6 cellular contexts compared by ENCODE assay signal in the genomic region with DNA sequence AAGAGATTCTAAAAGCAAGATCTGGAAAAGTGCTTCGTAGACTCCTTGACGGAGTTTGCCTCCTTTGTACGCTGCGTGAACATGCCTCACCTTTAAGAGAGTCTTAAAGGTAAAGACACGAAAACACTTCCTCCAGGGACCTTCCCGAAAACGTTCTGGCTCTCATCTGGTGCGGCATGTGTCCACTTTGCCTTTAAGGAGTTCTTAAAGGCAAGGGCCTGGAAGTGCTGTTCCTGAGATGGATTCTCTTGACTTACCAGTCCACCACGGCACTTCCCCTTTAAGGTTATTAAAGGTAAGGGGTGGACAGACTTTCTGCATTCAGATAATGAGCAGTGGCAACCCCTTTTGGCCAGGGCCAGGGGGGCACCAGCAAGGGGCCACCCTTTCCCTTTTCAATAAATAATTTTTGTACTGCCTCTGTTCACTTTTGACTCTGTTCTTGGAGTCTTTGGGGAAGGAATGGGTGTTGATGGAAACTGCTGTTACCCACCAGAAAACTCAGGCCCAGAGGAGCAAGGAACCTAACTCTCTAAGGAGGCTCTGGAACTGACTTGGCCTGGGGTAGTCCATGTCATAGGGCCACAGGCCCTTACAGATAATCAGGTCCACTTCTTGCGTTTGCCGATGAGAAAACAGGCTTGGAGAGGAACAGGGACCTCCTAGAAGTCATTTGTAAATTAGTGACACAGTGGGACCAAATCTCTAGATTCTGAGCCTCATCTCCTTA. TPM values are rescaled to one million over a fixed set of nuclear protein-coding genes. Genes with fewer than 3 reads are reported as not detected.
DNase-seq lines count a peak whose midpoint lies in the region; ATAC-seq and TF ChIP-seq lines count a peak whose summit lies in the region.

No MANE protein-coding gene starts in this region.

- H3K27ac ChIP-seq in OCI-LY1 (ENCODE audit: low read depth, low read length, poor library complexity, severe bottlenecking) (peak overlapping the region; percentile 83), neural cell (ENCODE audit: low read length) (peak overlapping the region; percentile 58)

- no peaks in the 10 kb centered on the region for H3K36me3 ChIP-seq in OCI-LY1 (ENCODE audit: insufficient read depth, low read length)
- no peaks in the 10 kb centered on the region for H3K36me3 ChIP-seq in neural cell (ENCODE audit: insufficient read depth, low read length)

- H3K9me2 ChIP-seq in OCI-LY1 (ENCODE audit: low read depth, low read length): no peaks in the 10 kb centered on the region
- H3K9me2 ChIP-seq in neural cell (ENCODE audit: insufficient read depth, low read length): no peaks in the 10 kb centered on the region

- H2AFZ ChIP-seq in OCI-LY1 (ENCODE audit: low read length): no peak overlapping the region
- H2AFZ ChIP-seq in neural cell (ENCODE audit: low read depth, low read length): no peak overlapping the region

- H3F3A ChIP-seq in OCI-LY1 (ENCODE audit: insufficient read depth, low read length) (peaks cover 12% of the 10 kb centered on the region), neural cell (ENCODE audit: insufficient read depth, low read length, poor library complexity, severe bottlenecking) (peaks cover 8% of the 10 kb centered on the region)

- H3K4me1 ChIP-seq in OCI-LY1 (ENCODE audit: insufficient read depth, low read length, severe bottlenecking): peaks cover 39% of the 10 kb centered on the region

- TF ChIP-seq CTCF in GM12875 (IDR thresholded peaks at IDR 0.05; ENCODE audit: borderline replicate concordance, insufficient read depth, low read depth, low read length) (no peak), OCI-LY1 (IDR thresholded peaks at IDR 0.05; ENCODE audit: low read length) (no peak), neural cell (IDR thresholded peaks at IDR 0.05; ENCODE audit: poor library complexity, severe bottlenecking) (no peak)

- peak overlapping the region; percentile 30; the same call in 1 of the 2 replicates for H3K9ac ChIP-seq in OCI-LY1 (ENCODE audit: low read length)
- peak overlapping the region; percentile 59 for H3K9ac ChIP-seq in neural cell (ENCODE audit: low read length)

- 0 out of 2 replicates have a peak, but pooled peaks cover 6% of the 10 kb centered on the region for H3K27me3 ChIP-seq in OCI-LY1 (ENCODE audit: insufficient read depth, low read length)
- no peaks in the 10 kb centered on the region for H3K27me3 ChIP-seq in neural cell (ENCODE audit: insufficient read depth, low read depth, low read length)

- H4K20me1 ChIP-seq in OCI-LY1 (ENCODE audit: insufficient read depth, low read length) (no peaks in the 10 kb centered on the region), neural cell (ENCODE audit: insufficient read depth) (no peaks in the 10 kb centered on the region)

- no peak for TF ChIP-seq RAD21 in neural cell (conservative IDR thresholded peaks at IDR 0.05)

- no peaks in the 10 kb centered on the region for H3K79me2 ChIP-seq in OCI-LY1 (ENCODE audit: insufficient read depth, low read length)
- peaks cover 29% of the 10 kb centered on the region for H3K79me2 ChIP-seq in neural cell (replicated peaks; ENCODE audit: insufficient read depth, low read length)

- no peak for TF ChIP-seq EP300 in neural cell (conservative IDR thresholded peaks at IDR 0.05; ENCODE audit: poor library complexity, severe bottlenecking)

- ATAC-seq in HG03064 (IDR thresholded peaks at IDR 0.05; ENCODE audit: low read depth, unreplicated experiment): peak; percentile 37

- H3K9me3 ChIP-seq in OCI-LY1 (ENCODE audit: low read length) (no peaks in the 10 kb centered on the region), neural cell (ENCODE audit: low read length) (no peaks in the 10 kb centered on the region)

- DNase-seq in dermis blood vessel endothelial cell: peak; percentile 26
- DNase-seq in activated CD8-positive, alpha-beta memory T cell treated with anti-CD3 and anti-CD28 coated beads, Interleukin-2, amount 50 U/mL, for 48 hours: no peak

- H3K4me3 ChIP-seq in GM12875 (ENCODE audit: low read depth, low read length): peak overlapping the region; percentile 45
- peak overlapping the region; percentile 39 for H3K4me3 ChIP-seq in OCI-LY1 (ENCODE audit: low read depth, low read length, poor library complexity, severe bottlenecking)
- peak overlapping the region; percentile 90 for H3K4me3 ChIP-seq in neural cell (ENCODE audit: low read length)

- peak overlapping the region; percentile 43 for H3K4me2 ChIP-seq in OCI-LY1 (ENCODE audit: low read length)
- H3K4me2 ChIP-seq in neural cell (ENCODE audit: low read length): peak overlapping the region; percentile 45

TF ChIP-seq in neural cell, 6 proteins besides CTCF, POLR2A, EP300 and RAD21:
- TF ChIP-seq, protein P1, sequence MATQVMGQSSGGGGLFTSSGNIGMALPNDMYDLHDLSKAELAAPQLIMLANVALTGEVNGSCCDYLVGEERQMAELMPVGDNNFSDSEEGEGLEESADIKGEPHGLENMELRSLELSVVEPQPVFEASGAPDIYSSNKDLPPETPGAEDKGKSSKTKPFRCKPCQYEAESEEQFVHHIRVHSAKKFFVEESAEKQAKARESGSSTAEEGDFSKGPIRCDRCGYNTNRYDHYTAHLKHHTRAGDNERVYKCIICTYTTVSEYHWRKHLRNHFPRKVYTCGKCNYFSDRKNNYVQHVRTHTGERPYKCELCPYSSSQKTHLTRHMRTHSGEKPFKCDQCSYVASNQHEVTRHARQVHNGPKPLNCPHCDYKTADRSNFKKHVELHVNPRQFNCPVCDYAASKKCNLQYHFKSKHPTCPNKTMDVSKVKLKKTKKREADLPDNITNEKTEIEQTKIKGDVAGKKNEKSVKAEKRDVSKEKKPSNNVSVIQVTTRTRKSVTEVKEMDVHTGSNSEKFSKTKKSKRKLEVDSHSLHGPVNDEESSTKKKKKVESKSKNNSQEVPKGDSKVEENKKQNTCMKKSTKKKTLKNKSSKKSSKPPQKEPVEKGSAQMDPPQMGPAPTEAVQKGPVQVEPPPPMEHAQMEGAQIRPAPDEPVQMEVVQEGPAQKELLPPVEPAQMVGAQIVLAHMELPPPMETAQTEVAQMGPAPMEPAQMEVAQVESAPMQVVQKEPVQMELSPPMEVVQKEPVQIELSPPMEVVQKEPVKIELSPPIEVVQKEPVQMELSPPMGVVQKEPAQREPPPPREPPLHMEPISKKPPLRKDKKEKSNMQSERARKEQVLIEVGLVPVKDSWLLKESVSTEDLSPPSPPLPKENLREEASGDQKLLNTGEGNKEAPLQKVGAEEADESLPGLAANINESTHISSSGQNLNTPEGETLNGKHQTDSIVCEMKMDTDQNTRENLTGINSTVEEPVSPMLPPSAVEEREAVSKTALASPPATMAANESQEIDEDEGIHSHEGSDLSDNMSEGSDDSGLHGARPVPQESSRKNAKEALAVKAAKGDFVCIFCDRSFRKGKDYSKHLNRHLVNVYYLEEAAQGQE (IDR thresholded peaks at IDR 0.05; ENCODE audit: borderline replicate concordance): no peak
- no peak for TF ChIP-seq SMC3 (conservative IDR thresholded peaks at IDR 0.05; ENCODE audit: poor library complexity)
- no peak for TF ChIP-seq EZH2 (IDR thresholded peaks at IDR 0.05; ENCODE audit: borderline replicate concordance, insufficient read depth, low read length, poor library complexity, severe bottlenecking)

RNA-seq across cellular contexts. Expression of a gene that starts 4.4 kb away (rescaled TPM):
- total RNA-seq in dermis blood vessel endothelial cell: 0.09 TPM in 1 of 2 replicates, not detected in the other
- 28.6 and 31.1 TPM in 2 replicates for polyA plus RNA-seq in neural cell
- polyA minus RNA-seq in neural cell: 21.9 and 29.5 TPM in 2 replicates

RNA-seq across cellular contexts. Expression of a gene that starts 15.9 kb away (rescaled TPM):
- total RNA-seq in dermis blood vessel endothelial cell: 59.4 and 126 TPM in 2 replicates
- polyA plus RNA-seq in neural cell: 0.22 and 1.1 TPM in 2 replicates
- 0.24 and 0.58 TPM in 2 replicates for polyA minus RNA-seq in neural cell

RNA-seq across cellular contexts. Expression of a gene that starts 31.5 kb away (rescaled TPM):
- 56.3 and 116 TPM in 2 replicates for total RNA-seq in dermis blood vessel endothelial cell
- polyA plus RNA-seq in neural cell: 83.7 and 96.7 TPM in 2 replicates
- polyA minus RNA-seq in neural cell: 90.8 and 175 TPM in 2 replicates

RNA-seq across cellular contexts. Expression of a gene that starts 41.8 kb away (rescaled TPM):
- 40.0 and 48.1 TPM in 2 replicates for total RNA-seq in dermis blood vessel endothelial cell
- polyA plus RNA-seq in neural cell: 102 and 114 TPM in 2 replicates
- 83.9 and 97.9 TPM in 2 replicates for polyA minus RNA-seq in neural cell

RNA-seq across cellular contexts. Expression of a gene that starts 51.0 kb away (rescaled TPM):
- 73.3 and 138 TPM in 2 replicates for total RNA-seq in dermis blood vessel endothelial cell
- polyA plus RNA-seq in neural cell: 0.30 and 1.5 TPM in 2 replicates
- 0.69 and 0.97 TPM in 2 replicates for polyA minus RNA-seq in neural cell

Comparison
In these comparisons a context has a peak if more than half of its experiments do, and no peak if none do; other contexts are left out.
1. H3K4me3 ChIP-seq: peak in every context shown above with its lines; median percentile 90 in neural cell; 45 in GM12875; 39 in OCI-LY1.